Comparison of ENCODE assay signal across 22 cellular contexts in the genomic region with DNA sequence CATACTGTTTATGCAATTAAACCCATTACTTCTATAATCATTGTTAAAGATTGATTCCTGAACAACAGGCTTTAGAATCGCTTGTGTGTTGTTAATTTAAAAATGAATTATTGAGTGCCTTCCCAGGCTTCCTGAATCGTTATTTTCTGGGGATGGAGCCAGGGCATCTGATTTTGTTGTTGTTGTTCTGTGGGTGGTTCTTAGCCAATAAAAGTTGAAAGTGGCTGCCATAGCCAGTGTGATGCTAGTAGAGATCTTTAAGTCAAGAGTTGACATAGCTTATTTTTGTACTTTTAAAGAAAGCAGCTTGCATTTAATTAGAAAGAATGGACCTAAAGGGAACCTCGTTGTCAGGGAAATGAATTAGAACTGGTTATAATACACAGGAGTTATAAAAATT. TPM values are rescaled to one million over a fixed set of nuclear protein-coding genes. Genes with fewer than 3 reads are reported as not detected.
A peak's percentile ranks its signal among the peaks of the same experiment; 100 is the strongest.
DNase-seq lines count a peak whose midpoint lies in the region; ATAC-seq, FAIRE-seq and TF ChIP-seq lines count a peak whose summit lies in the region.
"Had no signal": no experiment of that assay in that cellular context is flagged by ENCODE, and none has a peak within 500 bp of the region (broad histone marks: within the 10 kb centered on the region; RNA-seq: fewer than 3 reads in every experiment).

No MANE protein-coding gene starts in this region.

- H3K36me3 ChIP-seq in HepG2 (replicated peaks in 1 of 2; ENCODE audit: control insufficient read depth in 1 of 2, insufficient read depth in 2 of 2, low read length in 2 of 2): peaks cover 1 to 8% of the 10 kb centered on the region in 2 experiments; a peak in 3 of 5 replicates

- no peaks in the 10 kb centered on the region for H3K9me3 ChIP-seq in HepG2 (ENCODE audit: low read length)
- H3K9me3 ChIP-seq: body of pancreas, gastrocnemius medialis, SJCRH30, upper lobe of left lung had no signal

- TF ChIP-seq POLR2A in HepG2 (IDR thresholded peaks at IDR 0.05; ENCODE audit: insufficient read depth in 1 of 2, low read depth in 2 of 2, low read length in 2 of 2): no peak

- TF ChIP-seq CTCF in WTC11 (IDR thresholded peaks at IDR 0.05): no peak
- TF ChIP-seq CTCF in HepG2 (CRISPR knock-in tag; IDR thresholded peaks at IDR 0.05): no peak

- WGBS in HepG2 (ENCODE audit: low lambda C conversion rate): 93% methylated on average over 3 of the region's 3 CpGs

- TF ChIP-seq EP300 in HepG2 (IDR thresholded peaks at IDR 0.05; ENCODE audit: low read depth in 2 of 2, low read length in 2 of 2) (no peak), HepG2 (CRISPR knock-in tag; IDR thresholded peaks at IDR 0.05; ENCODE audit: borderline replicate concordance) (no peak)

- peaks cover 70% of the 10 kb centered on the region for H3K79me2 ChIP-seq in HepG2 (ENCODE audit: insufficient read depth, low read length)

- no peak for ATAC-seq in stimulated activated naive CD8-positive, alpha-beta T cell treated with anti-CD3 and anti-CD28 coated beads, Interleukin-15, amount 100 ng/mL, for 72 hours
- ATAC-seq in stimulated activated naive CD8-positive, alpha-beta T cell treated with anti-CD3 and anti-CD28 coated beads, Interleukin-15, Interleukin-2, amounts not matched to agents 100 U/mL and 50 U/mL, for 24 hours: no peak
- no peak for ATAC-seq in WTC11
- no peak for ATAC-seq in HepG2
- no peak for ATAC-seq in GM21576 (IDR thresholded peaks at IDR 0.05; ENCODE audit: unreplicated experiment)
- ATAC-seq in HG03139 (IDR thresholded peaks at IDR 0.05; ENCODE audit: unreplicated experiment): no peak
- ATAC-seq: activated CD8-positive, alpha-beta memory T cell treated with anti-CD3 and anti-CD28 coated beads, Interleukin-2, amount 10 ng/mL, durations not matched to agents 7 days and 5 days; body of pancreas; gastrocnemius medialis; HCT116; left colon had no signal

- POLR2A ChIA-PET in WTC11 (lab: Charles Lee): no interaction called here
- POLR2A ChIA-PET in HepG2 (lab: Yijun Ruan, JAX): no interaction called here

- BruUV-seq in HepG2 (replicated peaks; lab: Mats Ljungman, UMichigan): no TSS peak

- no peak overlapping the region for H3K9ac ChIP-seq in HepG2 (ENCODE audit: insufficient read depth, low read depth, low read length)

- no peak for FAIRE-seq in HepG2 (lab: Jason Lieb, UNC)

- peaks cover 61% of the 10 kb centered on the region for H3K4me1 ChIP-seq in HepG2 (ENCODE audit: insufficient read depth, low read length)
- H3K4me1 ChIP-seq: SJCRH30 had no signal

- no peaks in the 10 kb centered on the region for H3K9me3 Mint-ChIP-seq in stimulated activated naive CD8-positive, alpha-beta T cell treated with anti-CD3 and anti-CD28 coated beads, Interleukin-15, amount 100 ng/mL, for 72 hours
- H3K9me3 Mint-ChIP-seq in WTC11: no peaks in the 10 kb centered on the region

- no peaks in the 10 kb centered on the region for H3K27me3 Mint-ChIP-seq in stimulated activated naive CD8-positive, alpha-beta T cell treated with anti-CD3 and anti-CD28 coated beads, Interleukin-15, amount 100 ng/mL, for 72 hours
- H3K27me3 Mint-ChIP-seq in WTC11 (ENCODE audit: low read depth): no peaks in the 10 kb centered on the region
- H3K27me3 Mint-ChIP-seq: activated CD8-positive, alpha-beta memory T cell treated with anti-CD3 and anti-CD28 coated beads, Interleukin-2, amount 10 ng/mL, durations not matched to agents 7 days and 5 days had no signal

- CTCF ChIA-PET in WTC11 (lab: Charles Lee): no interaction called here
- CTCF ChIA-PET in HepG2 (lab: Yijun Ruan, JAX; ENCODE audit: low intra/inter-chr PET ratio, low total read pairs): no interaction called here

- H3K4me3 Mint-ChIP-seq in stimulated activated naive CD8-positive, alpha-beta T cell treated with anti-CD3 and anti-CD28 coated beads, Interleukin-15, amount 100 ng/mL, for 72 hours: peak overlapping the region; percentile 8 to 9
- H3K4me3 Mint-ChIP-seq in WTC11: no peak overlapping the region
- H3K4me3 Mint-ChIP-seq: activated CD8-positive, alpha-beta memory T cell treated with anti-CD3 and anti-CD28 coated beads, Interleukin-2, amount 10 ng/mL, durations not matched to agents 7 days and 5 days had no signal

- in situ Hi-C loops in HepG2 (cut with HindIII; ENCODE audit: extremely low pct_ligation_motif_present, low pct_unique_long_range_greater_than_20kb): no loop called here

- peaks cover 23% of the 10 kb centered on the region for H3K36me3 Mint-ChIP-seq in WTC11

- no peak overlapping the region for H3K27ac ChIP-seq in HepG2 (ENCODE audit: extremely low read length, insufficient read depth, low read length)
- H3K27ac ChIP-seq: SJCRH30, upper lobe of left lung had no signal

- no peak overlapping the region for H2AFZ ChIP-seq in HepG2 (ENCODE audit: low read length)

- H3K27ac Mint-ChIP-seq in stimulated activated naive CD8-positive, alpha-beta T cell treated with anti-CD3 and anti-CD28 coated beads, Interleukin-15, amount 100 ng/mL, for 72 hours: no peak overlapping the region
- 0 out of 2 replicates have a peak overlapping the region, but pooled peaks have one; percentile 37 for H3K27ac Mint-ChIP-seq in WTC11
- H3K27ac Mint-ChIP-seq: activated CD8-positive, alpha-beta memory T cell treated with anti-CD3 and anti-CD28 coated beads, Interleukin-2, amount 10 ng/mL, durations not matched to agents 7 days and 5 days had no signal

- H4K20me1 ChIP-seq in HepG2 (ENCODE audit: insufficient read depth, low read length): 0 out of 2 replicates have a peak, but pooled peaks cover 7% of the 10 kb centered on the region

- DNase-seq in stimulated activated naive CD8-positive, alpha-beta T cell treated with anti-CD3 and anti-CD28 coated beads, Interleukin-15, amount 100 ng/mL, for 72 hours: no peak
- DNase-seq in stimulated activated naive CD8-positive, alpha-beta T cell treated with anti-CD3 and anti-CD28 coated beads, Interleukin-15, Interleukin-2, amounts not matched to agents 100 U/mL and 50 U/mL, for 24 hours: no peak
- DNase-seq in WTC11 (ENCODE audit: low spot score) (no peak), HepG2 (ENCODE audit: low spot score) (no peak), NCI-H774 (lab: John Stamatoyannopoulos, UW) (no peak), COLO829 (ENCODE audit: low spot score) (no peak)
- DNase-seq: activated CD8-positive, alpha-beta memory T cell treated with anti-CD3 and anti-CD28 coated beads, Interleukin-2, amount 10 ng/mL, durations not matched to agents 7 days and 5 days; activated naive CD4-positive, alpha-beta T cell; body of pancreas; gastrocnemius medialis; KG1; left colon; NCI-H2081 treated with DMSO at 0.1 percent for 48 hours; NCI-H510A treated with DMSO at 0.1 percent for 48 hours; SJCRH30; stimulated activated CD4-positive, alpha-beta T cell treated with anti-CD3 and anti-CD28 coated beads, Interleukin-15, amount 100 ng/mL, for 24 hours; stimulated activated naive CD4-positive, alpha-beta T cell; T1000; upper lobe of left lung had no signal

- H3K4me3 ChIP-seq in HepG2 (replicated peaks in 1 of 3; ENCODE audit: insufficient read depth in 1 of 3, low read depth in 2 of 3, low read length in 3 of 3): no peak overlapping the region
- H3K4me3 ChIP-seq: body of pancreas, gastrocnemius medialis, SJCRH30, upper lobe of left lung had no signal

- H3K4me2 ChIP-seq in HepG2 (ENCODE audit: low read depth, low read length): peak overlapping the region; percentile 50

- peaks cover 57% of the 10 kb centered on the region for H3K4me1 Mint-ChIP-seq in stimulated activated naive CD8-positive, alpha-beta T cell treated with anti-CD3 and anti-CD28 coated beads, Interleukin-15, amount 100 ng/mL, for 72 hours
- peaks cover 4% of the 10 kb centered on the region for H3K4me1 Mint-ChIP-seq in WTC11

- no peak for TF ChIP-seq RAD21 in HepG2 (CRISPR knock-in tag; IDR thresholded peaks at IDR 0.05)

- no peaks in the 10 kb centered on the region for H3K27me3 ChIP-seq in HepG2 (ENCODE audit: control insufficient read depth in 1 of 2, insufficient read depth in 2 of 2, low read length in 2 of 2)
- H3K27me3 ChIP-seq: body of pancreas, gastrocnemius medialis, SJCRH30, upper lobe of left lung had no signal

- intact Hi-C loops in HepG2 (cut with micrococcal nuclease; ENCODE audit: unreplicated experiment): no loop called here

RNA-seq across cellular contexts. Expression of a gene that starts 6.4 kb away (rescaled TPM):
- total RNA-seq in WTC11 (2021): 23.8 to 27.0 TPM (median 25.0 TPM) in 3 replicates
- total RNA-seq in HepG2 (2016; rRNA removed; fragmentation: Illumina TruSeq; extraction: Trizol): 40.0 and 54.6 TPM in 2 replicates
- 18.6 and 23.9 TPM in 2 replicates for total RNA-seq in HepG2 (2016; cell fraction: cytosol; rRNA removed; fragmentation: Illumina TruSeq; extraction: Trizol; ENCODE audit: low read depth)
- total RNA-seq in HepG2 (2016; cell fraction: insoluble cytoplasmic fraction; rRNA removed; fragmentation: Illumina TruSeq; extraction: Trizol): 38.1 and 54.7 TPM in 2 replicates
- 41.5 and 47.7 TPM in 2 replicates for total RNA-seq in HepG2 (2016; cell fraction: membrane; rRNA removed; fragmentation: Illumina TruSeq; extraction: Trizol)
- 21.9 and 23.1 TPM in 2 replicates for total RNA-seq in HepG2 (2016; cell fraction: nucleus; rRNA removed; fragmentation: Illumina TruSeq; extraction: Trizol)
- polyA plus RNA-seq in HepG2 (2011; rRNA removed): 25.7 and 31.0 TPM in 2 replicates
- 16.9 and 24.2 TPM in 2 replicates for polyA plus RNA-seq in HepG2 (2011; cell fraction: cytosol; rRNA removed)
- 9.2 and 10.4 TPM in 2 replicates for polyA plus RNA-seq in HepG2 (2011; cell fraction: nucleus; rRNA removed)
- polyA plus RNA-seq in HepG2 (2012): 27.9 and 42.1 TPM in 2 replicates
- 13.0 and 14.4 TPM in 2 replicates for polyA plus RNA-seq in HepG2 (2016; cell fraction: cytosol; fragmentation: Illumina TruSeq; extraction: Trizol; ENCODE audit: low read depth)
- 51.6 and 52.3 TPM in 2 replicates for polyA plus RNA-seq in HepG2 (2016; cell fraction: insoluble cytoplasmic fraction; fragmentation: Illumina TruSeq; extraction: Trizol; ENCODE audit: low read depth)
- 30.5 and 32.1 TPM in 2 replicates for polyA plus RNA-seq in HepG2 (2016; cell fraction: membrane; fragmentation: Illumina TruSeq; extraction: Trizol; ENCODE audit: low read depth)
- polyA plus RNA-seq in HepG2 (2016; cell fraction: nucleus; fragmentation: Illumina TruSeq; extraction: Trizol; ENCODE audit: insufficient read depth, low read depth): 28.4 and 29.6 TPM in 2 replicates
- 9.6 and 9.8 TPM in 2 replicates for polyA minus RNA-seq in HepG2 (2011; rRNA and poly(A)+ RNA removed; ENCODE audit: low replicate concordance)
- polyA minus RNA-seq in HepG2 (2011; cell fraction: cytosol; rRNA and poly(A)+ RNA removed): 19.8 and 26.8 TPM in 2 replicates
- polyA minus RNA-seq in HepG2 (2011; cell fraction: nucleus; rRNA and poly(A)+ RNA removed): 27.6 and 40.0 TPM in 2 replicates

RNA-seq across cellular contexts. Expression of a gene that starts 52.1 kb away (rescaled TPM):
- 55.7 to 68.0 TPM (median 66.1 TPM) in 3 replicates for total RNA-seq in WTC11 (2021)
- 10.4 and 28.9 TPM in 2 replicates for total RNA-seq in HepG2 (2016; rRNA removed; fragmentation: Illumina TruSeq; extraction: Trizol)
- total RNA-seq in HepG2 (2016; cell fraction: cytosol; rRNA removed; fragmentation: Illumina TruSeq; extraction: Trizol; ENCODE audit: low read depth): 3.0 and 5.2 TPM in 2 replicates
- 10.1 and 29.2 TPM in 2 replicates for total RNA-seq in HepG2 (2016; cell fraction: insoluble cytoplasmic fraction; rRNA removed; fragmentation: Illumina TruSeq; extraction: Trizol)
- 6.4 and 6.6 TPM in 2 replicates for total RNA-seq in HepG2 (2016; cell fraction: membrane; rRNA removed; fragmentation: Illumina TruSeq; extraction: Trizol)
- 26.8 and 34.0 TPM in 2 replicates for total RNA-seq in HepG2 (2016; cell fraction: nucleus; rRNA removed; fragmentation: Illumina TruSeq; extraction: Trizol)
- 76.4 and 83.6 TPM in 2 replicates for polyA plus RNA-seq in HepG2 (2011; rRNA removed)
- polyA plus RNA-seq in HepG2 (2011; cell fraction: cytosol; rRNA removed): 76.0 and 85.2 TPM in 2 replicates
- polyA plus RNA-seq in HepG2 (2011; cell fraction: nucleus; rRNA removed): 50.5 and 61.9 TPM in 2 replicates
- 45.0 and 57.9 TPM in 2 replicates for polyA plus RNA-seq in HepG2 (2012)
- polyA plus RNA-seq in HepG2 (2016; cell fraction: cytosol; fragmentation: Illumina TruSeq; extraction: Trizol; ENCODE audit: low read depth): 3.5 and 4.0 TPM in 2 replicates
- 12.3 and 12.9 TPM in 2 replicates for polyA plus RNA-seq in HepG2 (2016; cell fraction: insoluble cytoplasmic fraction; fragmentation: Illumina TruSeq; extraction: Trizol; ENCODE audit: low read depth)
- 4.3 and 4.4 TPM in 2 replicates for polyA plus RNA-seq in HepG2 (2016; cell fraction: membrane; fragmentation: Illumina TruSeq; extraction: Trizol; ENCODE audit: low read depth)
- 46.4 and 49.9 TPM in 2 replicates for polyA plus RNA-seq in HepG2 (2016; cell fraction: nucleus; fragmentation: Illumina TruSeq; extraction: Trizol; ENCODE audit: insufficient read depth, low read depth)
- 30.5 and 33.0 TPM in 2 replicates for polyA minus RNA-seq in HepG2 (2011; rRNA and poly(A)+ RNA removed; ENCODE audit: low replicate concordance)
- 17.5 and 19.4 TPM in 2 replicates for polyA minus RNA-seq in HepG2 (2011; cell fraction: cytosol; rRNA and poly(A)+ RNA removed)
- polyA minus RNA-seq in HepG2 (2011; cell fraction: nucleus; rRNA and poly(A)+ RNA removed): 14.9 and 23.0 TPM in 2 replicates
